ENCODE assay signal across 15 cellular contexts in genomic region chr22:48751539-48752437, GRCh38.
DNase-seq lines count a peak whose midpoint lies in the region; ATAC-seq, FAIRE-seq and TF ChIP-seq lines count a peak whose summit lies in the region.
"Had no signal": no experiment of that assay in that cellular context is flagged by ENCODE, and none has a peak within 500 bp of the region (broad histone marks: within the 10 kb centered on the region; RNA-seq: fewer than 3 reads in every experiment).

No MANE protein-coding gene starts in this region.

- H2AFZ ChIP-seq in HepG2 (ENCODE audit: low read length) = no peak overlapping the region
- H2AFZ ChIP-seq in neuronal stem cell (ENCODE audit: low read length) = no peak overlapping the region

- no peak overlapping the region for H3K23ac ChIP-seq in neuronal stem cell (ENCODE audit: low read depth, low read length, poor library complexity)

- no peak overlapping the region for H2BK12ac ChIP-seq in neuronal stem cell (ENCODE audit: low read length)

- TF ChIP-seq EP300 in HepG2 (IDR thresholded peaks at IDR 0.05; ENCODE audit: low read depth in 2 of 2, low read length in 2 of 2) (no peak), HepG2 (CRISPR knock-in tag; IDR thresholded peaks at IDR 0.05; ENCODE audit: borderline replicate concordance) (no peak), ovary (IDR thresholded peaks at IDR 0.05) (no peak)

- no peak overlapping the region for H2BK120ac ChIP-seq in neuronal stem cell (ENCODE audit: low read depth, low read length)

- 97% methylated on average over 13 of the region's 26 CpGs for WGBS in HepG2 (ENCODE audit: low lambda C conversion rate)
- 79% methylated on average over 13 of the region's 26 CpGs for WGBS in right lobe of liver (ENCODE audit: insufficient coverage, low coverage, low lambda C conversion rate, missing lambda C conversion rate)
- no CpG with 5 or more reads among the region's 26 CpGs for WGBS in neuronal stem cell (ENCODE audit: extremely low coverage in 2 of 2, insufficient read length in 2 of 2, insufficient replicate concordance in 1 of 2), 2 donors
- 85 to 89% (median 87%) methylated on average over 25 to 26 of the region's 26 CpGs for WGBS in ovary, 3 donors

- no peak for TF ChIP-seq POLR2A in HepG2 (IDR thresholded peaks at IDR 0.05; ENCODE audit: insufficient read depth in 1 of 2, low read depth in 2 of 2, low read length in 2 of 2)
- no peak for TF ChIP-seq POLR2A in right lobe of liver (IDR thresholded peaks at IDR 0.05)
- TF ChIP-seq POLR2A in vagina (IDR thresholded peaks at IDR 0.05) = no peak
- TF ChIP-seq POLR2A in ovary (IDR thresholded peaks at IDR 0.05) = no peak

- ATAC-seq in HepG2 = no peak
- no peak for ATAC-seq in right lobe of liver
- ATAC-seq: CD8-positive, alpha-beta T cell; Panc1 had no signal

- no peak overlapping the region for H4K91ac ChIP-seq in neuronal stem cell (ENCODE audit: low read depth, low read length, poor library complexity)

- no peak overlapping the region for H3K9ac ChIP-seq in HepG2 (ENCODE audit: insufficient read depth, low read depth, low read length)
- H3K9ac ChIP-seq in colonic mucosa (ENCODE audit: low read depth in 2 of 2, low read length in 2 of 2) = no peak overlapping the region
- H3K9ac ChIP-seq in neuronal stem cell (ENCODE audit: low read depth, low read length, poor library complexity) = no peak overlapping the region

- peak overlapping the region; percentile 27 for H3K14ac ChIP-seq in neuronal stem cell (ENCODE audit: low read length)

- no peak overlapping the region for H2AK5ac ChIP-seq in neuronal stem cell (ENCODE audit: low read depth, low read length)

- FAIRE-seq in HepG2 (lab: Jason Lieb, UNC) = no peak
- FAIRE-seq: H54 had no signal

- peaks cover 7% of the 10 kb centered on the region for H3K79me1 ChIP-seq in neuronal stem cell (ENCODE audit: low read depth, low read length)

- H3K4ac ChIP-seq in neuronal stem cell (ENCODE audit: low read length) = no peak overlapping the region

- POLR2A ChIA-PET in HepG2 (lab: Yijun Ruan, JAX) = no interaction called here

- no peak overlapping the region for H3K4me2 ChIP-seq in HepG2 (ENCODE audit: low read depth, low read length)
- no peak overlapping the region for H3K4me2 ChIP-seq in neuronal stem cell (ENCODE audit: insufficient read depth, low read length, poor library complexity, severe bottlenecking)

- no TSS peak for BruUV-seq in HepG2 (replicated peaks; lab: Mats Ljungman, UMichigan)

- no peaks in the 10 kb centered on the region for H3K79me2 ChIP-seq in HepG2 (ENCODE audit: insufficient read depth, low read length)

- CTCF ChIA-PET in HepG2 (lab: Yijun Ruan, JAX; ENCODE audit: low intra/inter-chr PET ratio, low total read pairs) = no interaction called here

- H4K20me1 ChIP-seq in HepG2 (ENCODE audit: insufficient read depth, low read length) = peaks cover 25% of the 10 kb centered on the region; the same call in 1 of the 2 replicates

- no peaks in the 10 kb centered on the region for H3K4me1 ChIP-seq in HepG2 (ENCODE audit: insufficient read depth, low read length)
- H3K4me1 ChIP-seq in right lobe of liver = no peaks in the 10 kb centered on the region
- H3K4me1 ChIP-seq in colonic mucosa = no peaks in the 10 kb centered on the region
- peaks cover 0 to 2% of the 10 kb centered on the region in 2 donors for H3K4me1 ChIP-seq in neuronal stem cell (ENCODE audit: control insufficient read depth in 2 of 2, insufficient read depth in 1 of 2, low read depth in 1 of 2, low read length in 2 of 2)
- no peaks in the 10 kb centered on the region for H3K4me1 ChIP-seq in vagina
- H3K4me1 ChIP-seq in ovary (ENCODE audit: insufficient read depth) = no peaks in the 10 kb centered on the region

- peak overlapping the region; percentile 13 for H2BK5ac ChIP-seq in neuronal stem cell (ENCODE audit: low read length)

- H3K9me3 ChIP-seq in HepG2 (ENCODE audit: low read length) (no peaks in the 10 kb centered on the region), right lobe of liver (no peaks in the 10 kb centered on the region), colonic mucosa (no peaks in the 10 kb centered on the region), neuronal stem cell (replicated peaks in 1 of 2; ENCODE audit: control insufficient read depth in 2 of 2, insufficient read depth in 1 of 2, low read depth in 1 of 2, low read length in 2 of 2) (peaks cover 0 to 2% of the 10 kb centered on the region in 2 donors), vagina (no peaks in the 10 kb centered on the region), ovary (no peaks in the 10 kb centered on the region)

- no peak overlapping the region for H3K27ac ChIP-seq in HepG2 (ENCODE audit: extremely low read length, insufficient read depth, low read length)
- no peak overlapping the region for H3K27ac ChIP-seq in right lobe of liver
- no peak overlapping the region for H3K27ac ChIP-seq in colonic mucosa
- no peak overlapping the region for H3K27ac ChIP-seq in neuronal stem cell (replicated peaks; ENCODE audit: low read length)
- H3K27ac ChIP-seq in vagina = no peak overlapping the region
- H3K27ac ChIP-seq in ovary = no peak overlapping the region

- H3K27me3 ChIP-seq in HepG2 (ENCODE audit: control insufficient read depth in 1 of 2, insufficient read depth in 2 of 2, low read length in 2 of 2) = no peaks in the 10 kb centered on the region
- H3K27me3 ChIP-seq in right lobe of liver = no peaks in the 10 kb centered on the region
- no peaks in the 10 kb centered on the region for H3K27me3 ChIP-seq in colonic mucosa
- no peaks in the 10 kb centered on the region for H3K27me3 ChIP-seq in neuronal stem cell (ENCODE audit: control insufficient read depth in 3 of 3, insufficient read depth in 3 of 3, low read depth in 1 of 3, low read length in 3 of 3)
- no peaks in the 10 kb centered on the region for H3K27me3 ChIP-seq in vagina
- no peaks in the 10 kb centered on the region for H3K27me3 ChIP-seq in ovary

- peak overlapping the region; percentile 28 for H3K18ac ChIP-seq in neuronal stem cell (ENCODE audit: low read length)

- in situ Hi-C loops in HepG2 (cut with HindIII; ENCODE audit: extremely low pct_ligation_motif_present, low pct_unique_long_range_greater_than_20kb) = no loop called here

- TF ChIP-seq RAD21 in HepG2 (CRISPR knock-in tag; IDR thresholded peaks at IDR 0.05) = no peak

- no peak for TF ChIP-seq CTCF in HepG2 (CRISPR knock-in tag; IDR thresholded peaks at IDR 0.05)
- TF ChIP-seq CTCF in right lobe of liver (IDR thresholded peaks at IDR 0.05) = no peak
- no peak for TF ChIP-seq CTCF in colonic mucosa (IDR thresholded peaks at IDR 0.05)
- TF ChIP-seq CTCF in vagina (IDR thresholded peaks at IDR 0.05) = no peak
- no peak for TF ChIP-seq CTCF in ovary (IDR thresholded peaks at IDR 0.05)

- H2BK15ac ChIP-seq in neuronal stem cell (ENCODE audit: low read length) = no peak overlapping the region

- H3K36me3 ChIP-seq in HepG2 (replicated peaks in 1 of 2; ENCODE audit: control insufficient read depth in 1 of 2, insufficient read depth in 2 of 2, low read length in 2 of 2) (peaks cover 3 to 5% of the 10 kb centered on the region in 2 experiments; a peak in 3 of 5 replicates), right lobe of liver (no peaks in the 10 kb centered on the region), colonic mucosa (no peaks in the 10 kb centered on the region), neuronal stem cell (replicated peaks in 1 of 2; ENCODE audit: control insufficient read depth in 2 of 2, insufficient read depth in 2 of 2, low read length in 2 of 2) (peaks cover 0 to 2% of the 10 kb centered on the region in 2 donors), vagina (no peaks in the 10 kb centered on the region), ovary (no peaks in the 10 kb centered on the region)

- intact Hi-C loops in HepG2 (cut with micrococcal nuclease; ENCODE audit: unreplicated experiment) = no loop called here
- intact Hi-C loops in right lobe of liver (cut with DNase I) = no loop called here
- intact Hi-C loops in colonic mucosa (cut with DNase I) = no loop called here
- intact Hi-C loops in vagina (cut with DNase I) = no loop called here
- intact Hi-C loops in ovary (cut with DNase I) = no loop called here

- DNase-seq in HepG2 (ENCODE audit: low spot score) (no peak), right lobe of liver (no peak), colonic mucosa (peak; percentile 11), neuronal stem cell (ENCODE audit: low spot score) (no peak), vagina (ENCODE audit: extremely low spot score in 2 of 2) (peak; percentile 77 to 94), pons (ENCODE audit: low spot score) (no peak), amniotic stem cell (lab: John Stamatoyannopoulos, UW) (no peak), ovary (no peak)
- DNase-seq: NCI-H1417, NCI-H1930, NCI-H2171 treated with DMSO at 0.1 percent for 48 hours, NCI-H82 had no signal

- no peak overlapping the region for H3K4me3 ChIP-seq in HepG2 (replicated peaks in 1 of 3; ENCODE audit: insufficient read depth in 1 of 3, low read depth in 2 of 3, low read length in 3 of 3)
- H3K4me3 ChIP-seq in right lobe of liver = no peak overlapping the region
- H3K4me3 ChIP-seq in colonic mucosa = no peak overlapping the region
- H3K4me3 ChIP-seq in neuronal stem cell (ENCODE audit: low read length in 2 of 2) = no peak overlapping the region
- H3K4me3 ChIP-seq in vagina = no peak overlapping the region
- no peak overlapping the region for H3K4me3 ChIP-seq in ovary

- H4K8ac ChIP-seq in neuronal stem cell (ENCODE audit: low read depth, low read length) = no peak overlapping the region

TF ChIP-seq in HepG2, 621 proteins besides CTCF, POLR2A, EP300 and RAD21:
- TF ChIP-seq RBM22 (optimal IDR thresholded peaks at IDR 0.05; ENCODE audit: low read length) (peak; percentile 63), MAFF (IDR thresholded peaks at IDR 0.05; ENCODE audit: low read depth, low read length) (peak; percentile 66), MAFK (conservative IDR thresholded peaks at IDR 0.05 in 1 of 2, IDR thresholded peaks at IDR 0.05 in 1 of 2; ENCODE audit: low read length in 2 of 2) (peak; percentile 56 to 78), MED8 (CRISPR knock-in tag; IDR thresholded peaks at IDR 0.05; ENCODE audit: insufficient replicate concordance) (no peak)

Comparison
In these comparisons a context has a peak if more than half of its experiments do, and no peak if none do; other contexts are left out.
1. DNase-seq: peak in colonic mucosa (single experiment) and vagina (2 of 2); none in HepG2 (single experiment), right lobe of liver (0 of 3), neuronal stem cell (single experiment), pons (single experiment), amniotic stem cell (single experiment) and ovary (0 of 5).